Comparison of ENCODE assay signal across 1 cellular context in genomic region chr4:83255584-83255983, GRCh38.
TF ChIP-seq lines count a peak whose summit lies in the region.

No MANE protein-coding gene starts in this region.

TF ChIP-seq in HEK293, 187 proteins besides CTCF, POLR2A, EP300 and RAD21 (continued from another document):
- TF ChIP-seq ZBTB44 (tag by site-specific recombination; IDR thresholded peaks at IDR 0.05) (peak; percentile 97), MEIS1 (CRISPR knock-in tag; IDR thresholded peaks at IDR 0.05; ENCODE audit: borderline replicate concordance) (peak; percentile 70; the same call in 1 of the 2 replicates), WT1 (tag by site-specific recombination; IDR thresholded peaks at IDR 0.05) (peak; percentile 38; the same call in 1 of the 2 replicates), ZNF510 (tag by site-specific recombination; IDR thresholded peaks at IDR 0.05; ENCODE audit: insufficient replicate concordance) (peak; percentile 51), ZBTB8A (tag by site-specific recombination; IDR thresholded peaks at IDR 0.05) (peak; percentile 36; the same call in 1 of the 2 replicates), ZNF629 (tag by site-specific recombination; IDR thresholded peaks at IDR 0.05) (peak; percentile 84), KLF8 (tag by site-specific recombination; IDR thresholded peaks at IDR 0.05) (0 out of 2 replicates have a peak, but pooled peaks have one; percentile 36), OSR2 (tag by site-specific recombination; IDR thresholded peaks at IDR 0.05) (peak; percentile 80), ZNF561 (tag by site-specific recombination; IDR thresholded peaks at IDR 0.05; ENCODE audit: borderline replicate concordance) (0 out of 2 replicates have a peak, but pooled peaks have one; percentile 16), IKZF3 (tag by site-specific recombination; IDR thresholded peaks at IDR 0.05) (peak; percentile 98), ZBTB17 (tag by site-specific recombination; IDR thresholded peaks at IDR 0.05) (no peak), HIC1 (tag by site-specific recombination; IDR thresholded peaks at IDR 0.05) (0 out of 2 replicates have a peak, but pooled peaks have one; percentile 40), BCL11A (tag by site-specific recombination; IDR thresholded peaks at IDR 0.05; ENCODE audit: low read depth) (peak; percentile 69; the same call in 1 of the 2 replicates), ZNF624 (tag by site-specific recombination; IDR thresholded peaks at IDR 0.05) (no peak), ZNF114 (tag by site-specific recombination; IDR thresholded peaks at IDR 0.05) (no peak), INSM2 (tag by site-specific recombination; IDR thresholded peaks at IDR 0.05) (0 out of 2 replicates have a peak, but pooled peaks have one; percentile 42), ZNF707 (tag by site-specific recombination; IDR thresholded peaks at IDR 0.05) (no peak), SP7 (tag by site-specific recombination; IDR thresholded peaks at IDR 0.05) (peak; percentile 71), ZNF843 (tag by site-specific recombination; IDR thresholded peaks at IDR 0.05) (peak; percentile 87), KLF10 (tag by site-specific recombination; IDR thresholded peaks at IDR 0.05) (peak; percentile 67; the same call in 1 of the 2 replicates), TSHZ1 (tag by site-specific recombination; IDR thresholded peaks at IDR 0.05; ENCODE audit: borderline replicate concordance) (peak; percentile 77; the same call in 1 of the 2 replicates), ATF2 (tag by site-specific recombination; IDR thresholded peaks at IDR 0.05; ENCODE audit: low read depth) (peak; percentile 58), PRDM6 (tag by site-specific recombination; IDR thresholded peaks at IDR 0.05) (peak; percentile 97), ZNF366 (tag by site-specific recombination; conservative IDR thresholded peaks at IDR 0.05) (peak; percentile 44)
